ENCODE assay signal across 14 cellular contexts in the genomic region with DNA sequence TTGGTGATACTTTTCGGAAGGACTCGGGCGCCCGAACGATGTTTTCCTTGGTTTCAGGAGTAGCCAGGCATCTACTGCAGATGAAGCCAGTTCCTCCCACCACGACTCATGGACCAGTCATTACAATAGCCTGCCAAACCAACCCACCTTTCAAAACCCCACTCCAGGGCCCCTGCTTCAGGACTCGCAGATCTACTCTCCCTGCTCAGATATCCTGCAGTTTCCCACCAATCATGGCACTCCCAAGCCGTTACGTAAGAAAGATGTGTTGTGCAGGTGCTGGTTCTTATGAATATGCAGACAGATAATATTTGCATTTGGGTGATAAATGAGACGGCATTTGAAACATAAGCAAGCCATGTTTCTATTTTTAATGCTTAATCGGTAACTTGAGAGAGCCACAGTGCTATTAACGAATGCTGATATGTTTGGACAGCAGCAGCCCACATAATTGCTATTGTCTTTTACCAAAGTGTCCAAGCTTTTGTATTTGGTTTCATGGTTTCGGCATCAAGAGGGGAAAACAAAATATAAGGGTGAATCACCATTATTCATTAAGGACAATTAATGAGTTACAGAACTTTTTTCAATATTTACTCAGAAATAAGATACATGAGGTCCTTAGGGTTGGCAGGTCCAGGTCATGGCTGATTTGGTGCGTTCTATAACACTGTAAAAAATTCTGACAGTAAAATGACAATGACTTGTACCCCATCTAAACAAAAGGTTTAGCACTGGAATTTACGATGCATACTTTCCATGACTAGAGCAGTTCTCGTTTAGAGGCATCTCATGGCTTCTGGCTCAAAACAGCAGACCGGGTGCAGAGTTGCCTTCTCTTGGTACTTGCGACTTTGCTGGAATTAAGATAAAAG. TPM values are rescaled to one million over a fixed set of nuclear protein-coding genes. Genes with fewer than 3 reads are reported as not detected.
A peak's percentile ranks its signal among the peaks of the same experiment; 100 is the strongest.
DNase-seq lines count a peak whose midpoint lies in the region; ATAC-seq and TF ChIP-seq lines count a peak whose summit lies in the region.
"Had no signal": no experiment of that assay in that cellular context is flagged by ENCODE, and none has a peak within 500 bp of the region (broad histone marks: within the 10 kb centered on the region; RNA-seq: fewer than 3 reads in every experiment).

No MANE protein-coding gene starts in this region.

- H3K4me3 Mint-ChIP-seq in CD8-positive, alpha-beta T cell = no peak overlapping the region
- H3K4me3 Mint-ChIP-seq in T-cell (no peak overlapping the region), osteocyte (ENCODE audit: unreplicated experiment) (no peak overlapping the region)
- H3K4me3 Mint-ChIP-seq: stimulated activated effector memory CD8-positive, alpha-beta T cell treated with anti-CD3 and anti-CD28 coated beads, Interleukin-12 subunit alpha, Interleukin-12 subunit beta, amount 100 ng/mL, for 72 hours had no signal

- peaks cover 9% of the 10 kb centered on the region for H3K4me1 Mint-ChIP-seq in CD8-positive, alpha-beta T cell (ENCODE audit: low read depth)
- peaks cover 11 to 16% (median 14%) of the 10 kb centered on the region in 3 donors for H3K4me1 Mint-ChIP-seq in T-cell
- H3K4me1 Mint-ChIP-seq in osteocyte (ENCODE audit: unreplicated experiment) = peaks cover 28% of the 10 kb centered on the region

- H3K27me3 Mint-ChIP-seq in CD8-positive, alpha-beta T cell (ENCODE audit: low read depth) = peaks cover 66% of the 10 kb centered on the region
- H3K27me3 Mint-ChIP-seq in T-cell (peaks cover 52 to 73% of the 10 kb centered on the region in 2 donors), osteocyte (ENCODE audit: unreplicated experiment) (peaks cover 31% of the 10 kb centered on the region)

- H3K27me3 ChIP-seq in CD8-positive, alpha-beta T cell (ENCODE audit: insufficient read depth, low read length) = peaks cover 19% of the 10 kb centered on the region

- H3K9me3 ChIP-seq in CD8-positive, alpha-beta T cell (ENCODE audit: low read length) = no peaks in the 10 kb centered on the region

- H3K9me3 Mint-ChIP-seq in CD8-positive, alpha-beta T cell = no peaks in the 10 kb centered on the region
- H3K9me3 Mint-ChIP-seq in T-cell = no peaks in the 10 kb centered on the region
- H3K9me3 Mint-ChIP-seq in osteocyte (ENCODE audit: unreplicated experiment) = no peaks in the 10 kb centered on the region
- H3K9me3 Mint-ChIP-seq: stimulated activated effector memory CD8-positive, alpha-beta T cell treated with anti-CD3 and anti-CD28 coated beads, Interleukin-12 subunit alpha, Interleukin-12 subunit beta, amount 100 ng/mL, for 72 hours had no signal

- H3K27ac ChIP-seq in CD8-positive, alpha-beta T cell (ENCODE audit: low read depth, low read length) = no peak overlapping the region

- TF ChIP-seq CTCF in CD8-positive, alpha-beta T cell (IDR thresholded peaks at IDR 0.05) = no peak
- no peak for TF ChIP-seq CTCF in osteocyte (IDR thresholded peaks at IDR 0.05)

- DNase-seq in germinal center (ENCODE audit: low spot score) (peak; percentile 74), NCI-H446 treated with DMSO at 0.1 percent for 48 hours (lab: John Stamatoyannopoulos, UW) (no peak), T-cell (no peak), osteocyte (ENCODE audit: extremely low spot score, unreplicated experiment) (no peak)
- DNase-seq in CD8-positive, alpha-beta T cell = no peak
- DNase-seq: activated naive CD4-positive, alpha-beta T cell treated with anti-CD3 and anti-CD28 coated beads, Interleukin-2, amount 50 U/mL, for 16 hours; effector CD4-positive, alpha-beta T cell; hypothalamus; stimulated activated CD4-positive, alpha-beta T cell treated with anti-CD3 and anti-CD28 coated beads, Interleukin-12 subunit alpha, Interleukin-12 subunit beta, amount 100 ng/mL, for 4 hours had no signal

- H3K4me1 ChIP-seq in CD8-positive, alpha-beta T cell (ENCODE audit: insufficient read depth, low read length) = peaks cover 22% of the 10 kb centered on the region

- CTCF ChIA-PET in CD8-positive, alpha-beta T cell (lab: Charles Lee) = interaction anchor here (1.4 to 4.3 kb wide), 4 partner anchors 11 to 14 kb away, joined by 4 to 29 read pairs (median 16); no protein-coding TSS in a partner anchor
- CTCF ChIA-PET in T-cell (lab: Charles Lee) = interaction anchor here (0.5 to 1.2 kb wide), 3 partner anchors 9 to 325 kb away, joined by 3 to 6 read pairs (median 4); no protein-coding TSS in a partner anchor

- H3K36me3 Mint-ChIP-seq in CD8-positive, alpha-beta T cell = no peaks in the 10 kb centered on the region
- H3K36me3 Mint-ChIP-seq in T-cell (no peaks in the 10 kb centered on the region), osteocyte (ENCODE audit: unreplicated experiment) (no peaks in the 10 kb centered on the region)
- H3K36me3 Mint-ChIP-seq: stimulated activated effector memory CD8-positive, alpha-beta T cell treated with anti-CD3 and anti-CD28 coated beads, Interleukin-12 subunit alpha, Interleukin-12 subunit beta, amount 100 ng/mL, for 72 hours had no signal

- intact Hi-C loops in CD8-positive, alpha-beta T cell (cut with DNase I, micrococcal nuclease) = loop anchor here in 1 of 2 experiments (5.0 kb wide), 1 partner anchor 38 kb away; a partner anchor contains a TSS

- POLR2A ChIA-PET in CD8-positive, alpha-beta T cell (lab: Charles Lee) = interaction anchor here (1.0 kb wide), 1 partner anchor 11 kb away, joined by 3 read pairs; no protein-coding TSS in a partner anchor
- POLR2A ChIA-PET in T-cell (lab: Charles Lee) = interaction anchor here in 1 of 2 donors (0.6 kb wide), 1 partner anchor 528 kb away, joined by 6 read pairs; no protein-coding TSS in a partner anchor

- H3K4me3 ChIP-seq in CD8-positive, alpha-beta T cell (ENCODE audit: low read depth, low read length) = no peak overlapping the region

- H3K36me3 ChIP-seq in CD8-positive, alpha-beta T cell (ENCODE audit: insufficient read depth, low read length) = no peaks in the 10 kb centered on the region

- ATAC-seq in GM18517 (IDR thresholded peaks at IDR 0.05; ENCODE audit: unreplicated experiment) (peak; percentile 61), GM21381 (IDR thresholded peaks at IDR 0.05; ENCODE audit: unreplicated experiment) (peak; percentile 34), HG03460 (IDR thresholded peaks at IDR 0.05; ENCODE audit: unreplicated experiment) (peak; percentile 27), T-cell (replicated peaks in 1 of 4) (no peak)
- ATAC-seq in CD8-positive, alpha-beta T cell = no peak
- ATAC-seq: stimulated activated effector memory CD8-positive, alpha-beta T cell treated with anti-CD3 and anti-CD28 coated beads, Interleukin-12 subunit alpha, Interleukin-12 subunit beta, amount 100 ng/mL, for 72 hours had no signal

- no peak overlapping the region for H3K27ac Mint-ChIP-seq in CD8-positive, alpha-beta T cell
- H3K27ac Mint-ChIP-seq in T-cell (peak overlapping the region in 1 of 2 donors; percentile 72), osteocyte (ENCODE audit: unreplicated experiment) (no peak overlapping the region)
- H3K27ac Mint-ChIP-seq: stimulated activated effector memory CD8-positive, alpha-beta T cell treated with anti-CD3 and anti-CD28 coated beads, Interleukin-12 subunit alpha, Interleukin-12 subunit beta, amount 100 ng/mL, for 72 hours had no signal

RNA-seq across cellular contexts. Expression of a gene that starts 3.7 kb away (rescaled TPM):
- total RNA-seq in CD8-positive, alpha-beta T cell = not detected
- total RNA-seq in T-cell (not detected), osteocyte (5.1 and 5.5 TPM in 2 replicates)
- total RNA-seq: MCF 10A had no signal

RNA-seq across cellular contexts. Expression of a gene that starts 38.6 kb away (rescaled TPM):
- total RNA-seq in CD8-positive, alpha-beta T cell = 1 to 10 TPM; 1.6 to 2.1 TPM
- total RNA-seq in T-cell (10 to 100 TPM in 1 of 5 donors, 1 to 10 TPM in 4; 2.6 to 10.4 (median 3.0) TPM), osteocyte (28.3 and 33.6 TPM in 2 replicates)

RNA-seq across cellular contexts. Expression of a gene that starts 40.6 kb away (rescaled TPM):
- total RNA-seq in CD8-positive, alpha-beta T cell = 10 to 100 TPM; 28.6 to 30.3 TPM
- total RNA-seq in T-cell (10 to 100 TPM in 3 of 5 donors, 1 to 10 TPM in 2; 6.8 to 36.3 (median 10.3) TPM), osteocyte (15.9 and 17.4 TPM in 2 replicates)

Comparison
In these comparisons a context has a peak if more than half of its experiments do, and no peak if none do; other contexts are left out.
1. ATAC-seq: peak in GM18517 (single experiment), GM21381 (single experiment) and HG03460 (single experiment); none in CD8-positive, alpha-beta T cell (single experiment) and T-cell (0 of 4).